ENCODE assay signal across 17 cellular contexts in the genomic region with DNA sequence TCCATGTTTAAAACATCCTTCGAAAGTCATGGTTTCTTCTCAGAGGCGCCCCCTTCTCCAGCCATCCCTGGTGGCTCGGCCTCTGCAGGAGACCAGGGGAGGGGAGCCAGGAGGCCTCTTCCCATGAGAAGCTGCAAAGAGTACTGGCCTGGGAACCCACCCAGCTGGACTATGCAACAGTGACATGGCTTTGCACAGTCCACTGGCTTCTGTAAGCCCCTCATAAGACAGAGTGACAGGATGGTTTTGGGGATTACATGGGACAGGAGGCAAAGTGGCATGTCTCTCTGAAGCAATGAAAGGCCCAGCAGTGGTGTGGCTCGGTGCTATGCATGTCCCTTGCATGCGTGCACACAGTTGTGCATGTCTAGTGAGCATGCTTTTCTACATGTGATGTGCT.
DNase-seq lines count a peak whose midpoint lies in the region; ATAC-seq and TF ChIP-seq lines count a peak whose summit lies in the region.
"Had no signal": no experiment of that assay in that cellular context is flagged by ENCODE, and none has a peak within 500 bp of the region (broad histone marks: within the 10 kb centered on the region; RNA-seq: fewer than 3 reads in every experiment).

No MANE protein-coding gene starts in this region.

- no peaks in the 10 kb centered on the region for H3K4me1 ChIP-seq in lower lobe of right lung
- H3K4me1 ChIP-seq in testis, result no peaks in the 10 kb centered on the region

- H3K27ac Mint-ChIP-seq in chondrocyte (ENCODE audit: unreplicated experiment), result no peak overlapping the region
- H3K27ac Mint-ChIP-seq: CD8-positive, alpha-beta memory T cell had no signal

- ATAC-seq in lower lobe of right lung, result no peak
- ATAC-seq: HCT116, HepG2 had no signal

- H3K9me3 Mint-ChIP-seq in chondrocyte (ENCODE audit: low read depth), result no peaks in the 10 kb centered on the region
- H3K9me3 Mint-ChIP-seq: CD8-positive, alpha-beta memory T cell had no signal

- TF ChIP-seq CTCF in chondrocyte (IDR thresholded peaks at IDR 0.05) (no peak), lower lobe of right lung (IDR thresholded peaks at IDR 0.05) (no peak), testis (IDR thresholded peaks at IDR 0.05) (no peak), dorsolateral prefrontal cortex (IDR thresholded peaks at IDR 0.05 in 54 of 56, conservative IDR thresholded peaks at IDR 0.05 in 2 of 56; ENCODE audit: low read depth in 1 of 56, partially characterized antibody in 56 of 56) (no peak)

- H3K27me3 Mint-ChIP-seq in chondrocyte (ENCODE audit: low read depth), result peaks cover 9% of the 10 kb centered on the region

- H3K4me1 Mint-ChIP-seq in chondrocyte (ENCODE audit: low read depth), result no peaks in the 10 kb centered on the region
- H3K4me1 Mint-ChIP-seq: CD8-positive, alpha-beta memory T cell had no signal

- WGBS in testis, 2 donors, result 92 to 93% methylated on average over 5 of the region's 5 CpGs

- H3K36me3 ChIP-seq in lower lobe of right lung (no peaks in the 10 kb centered on the region), testis (ENCODE audit: low read depth, missing control alignments) (no peaks in the 10 kb centered on the region)

- no peak for TF ChIP-seq POLR2A in testis (IDR thresholded peaks at IDR 0.05)

- H3K27ac ChIP-seq in lower lobe of right lung (no peak overlapping the region), testis (no peak overlapping the region), dorsolateral prefrontal cortex (no peak overlapping the region)
- H3K27ac ChIP-seq: GM23248 had no signal

- H3K4me3 Mint-ChIP-seq in chondrocyte (ENCODE audit: unreplicated experiment), result no peak overlapping the region
- H3K4me3 Mint-ChIP-seq: CD8-positive, alpha-beta memory T cell had no signal

- no peaks in the 10 kb centered on the region for H3K27me3 ChIP-seq in lower lobe of right lung (ENCODE audit: low read depth)
- no peaks in the 10 kb centered on the region for H3K27me3 ChIP-seq in testis
- peaks cover 0 to 9% (median 0%) of the 10 kb centered on the region in 45 donors for H3K27me3 ChIP-seq in dorsolateral prefrontal cortex

- no peaks in the 10 kb centered on the region for H3K9me3 ChIP-seq in lower lobe of right lung
- H3K9me3 ChIP-seq in testis, result no peaks in the 10 kb centered on the region

- no peaks in the 10 kb centered on the region for H3K36me3 Mint-ChIP-seq in chondrocyte (ENCODE audit: low read depth)
- H3K36me3 Mint-ChIP-seq: CD8-positive, alpha-beta memory T cell had no signal

- intact Hi-C loops in lower lobe of right lung (cut with DNase I), result no loop called here
- intact Hi-C loops in testis (cut with DNase I; ENCODE audit: low total_unique reads), result no loop called here
- intact Hi-C loops in dorsolateral prefrontal cortex (cut with DNase I), result no loop called here

- H3K4me3 ChIP-seq in lower lobe of right lung (no peak overlapping the region), testis (no peak overlapping the region), dorsolateral prefrontal cortex (no peak overlapping the region)
- H3K4me3 ChIP-seq: GM23248 had no signal

- peak; percentile 1 for DNase-seq in activated naive CD4-positive, alpha-beta T cell treated with anti-CD3 and anti-CD28 coated beads, Interleukin-2, amount 50 U/mL, for 16 hours
- DNase-seq in activated naive CD4-positive, alpha-beta T cell treated with Interleukin-2 at 50 U/mL for 16 hours, result no peak
- DNase-seq in chondrocyte (ENCODE audit: low spot score), result peak; percentile 44
- DNase-seq in lower lobe of right lung, result peak; percentile 17
- peak; percentile 6 for DNase-seq in testis
- no peak for DNase-seq in putamen (ENCODE audit: low spot score)
- no peak for DNase-seq in dorsolateral prefrontal cortex
- no peak for DNase-seq in H4 (ENCODE audit: low spot score)
- DNase-seq: ACHN; C1 segment of cervical spinal cord; CD8-positive, alpha-beta memory T cell; GM23248; KBM-7; NCI-H1105 treated with DMSO at 0.1 percent for 48 hours; SHP77 had no signal

Comparison
In these comparisons a context has a peak if more than half of its experiments do, and no peak if none do; other contexts are left out.
1. DNase-seq: peak in activated naive CD4-positive, alpha-beta T cell treated with anti-CD3 and anti-CD28 coated beads, Interleukin-2, amount 50 U/mL, for 16 hours (single experiment), chondrocyte (single experiment), lower lobe of right lung (single experiment) and testis (single experiment); none in activated naive CD4-positive, alpha-beta T cell treated with Interleukin-2 at 50 U/mL for 16 hours (single experiment), putamen (single experiment), dorsolateral prefrontal cortex (0 of 10) and H4 (single experiment).